ENCODE assay signal across 22 cellular contexts in genomic region chr1:26181586-26182371, GRCh38. TPM values are rescaled to one million over a fixed set of nuclear protein-coding genes. Genes with fewer than 3 reads are reported as not detected.
A peak's percentile ranks its signal among the peaks of the same experiment; 100 is the strongest.
DNase-seq lines count a peak whose midpoint lies in the region; ATAC-seq, FAIRE-seq and TF ChIP-seq lines count a peak whose summit lies in the region.
"Had no signal": no experiment of that assay in that cellular context is flagged by ENCODE, and none has a peak within 500 bp of the region (broad histone marks: within the 10 kb centered on the region; RNA-seq: fewer than 3 reads in every experiment).

No MANE protein-coding gene starts in this region.

- no peaks in the 10 kb centered on the region for H3K4me1 ChIP-seq in IMR-90 (ENCODE audit: control insufficient read depth, insufficient read depth, low read length)
- no peaks in the 10 kb centered on the region for H3K4me1 ChIP-seq in mesendoderm (ENCODE audit: control insufficient read depth, low read depth, low read length)
- H3K4me1 ChIP-seq: BE2C, tibial artery had no signal

- no peak for TF ChIP-seq POLR2A in IMR-90 (IDR thresholded peaks at IDR 0.05; ENCODE audit: low read depth, low read length)

- H2BK5ac ChIP-seq in IMR-90 (ENCODE audit: low read depth, low read length, poor library complexity, severe bottlenecking) (no peak overlapping the region), mesendoderm (ENCODE audit: low read length) (no peak overlapping the region)

- CTCF ChIA-PET in IMR-90 (lab: Yijun Ruan, JAX): interaction anchor here (1.4 kb wide), 1 partner anchor 12 kb away, joined by 4 read pairs; the partner anchor contains the start of gene ZNF593

- H3K27me3 ChIP-seq in IMR-90 (ENCODE audit: control insufficient read depth, insufficient read depth, low read length): peaks cover 3% of the 10 kb centered on the region
- H3K27me3 ChIP-seq in bronchial epithelial cell (ENCODE audit: control insufficient read depth, insufficient read depth, low read length): no peaks in the 10 kb centered on the region
- no peaks in the 10 kb centered on the region for H3K27me3 ChIP-seq in mesendoderm (ENCODE audit: insufficient read depth, low read length, poor library complexity)
- H3K27me3 ChIP-seq: BE2C, tibial artery had no signal

- no peaks in the 10 kb centered on the region for H3K79me2 ChIP-seq in mesendoderm (ENCODE audit: control insufficient read depth, insufficient read depth, low read length)
- H3K79me2 ChIP-seq: parathyroid adenoma had no signal

- H2AK5ac ChIP-seq in IMR-90 (ENCODE audit: low read depth, low read length): no peak overlapping the region
- no peak overlapping the region for H2AK5ac ChIP-seq in mesendoderm (ENCODE audit: low read length)

- ATAC-seq in IMR-90 (ENCODE audit: low read depth): no peak

- intact Hi-C loops in IMR-90 (cut with micrococcal nuclease) (no loop called here), posterior cingulate gyrus (cut with DNase I) (no loop called here)

- H3K79me1 ChIP-seq in IMR-90 (ENCODE audit: low read depth in 1 of 2, low read length in 2 of 2) (no peaks in the 10 kb centered on the region), mesendoderm (ENCODE audit: low read length) (no peaks in the 10 kb centered on the region)

- POLR2A ChIA-PET in IMR-90 (lab: Charles Lee; ENCODE audit: unreplicated experiment): no interaction called here

- H3K56ac ChIP-seq in IMR-90 (ENCODE audit: extremely low read depth, insufficient read depth, low read length) (no peak overlapping the region), mesendoderm (ENCODE audit: low read length) (no peak overlapping the region)

- H3K18ac ChIP-seq in IMR-90 (ENCODE audit: low read depth, low read length) (no peak overlapping the region), mesendoderm (ENCODE audit: low read length) (no peak overlapping the region)

- H3K4me3 ChIP-seq in IMR-90 (ENCODE audit: insufficient read depth, low read depth, low read length) (no peak overlapping the region), bronchial epithelial cell (ENCODE audit: low read depth, low read length) (no peak overlapping the region), mesendoderm (ENCODE audit: low read length) (no peak overlapping the region)
- H3K4me3 ChIP-seq: tibial artery had no signal

- TF ChIP-seq RAD21 in IMR-90 (IDR thresholded peaks at IDR 0.05; ENCODE audit: low read length): no peak

- H2AFZ ChIP-seq in IMR-90 (replicated peaks; ENCODE audit: low read length, poor library complexity): no peak overlapping the region
- H2AFZ ChIP-seq: parathyroid adenoma had no signal

- H3K4me2 ChIP-seq in IMR-90 (ENCODE audit: low read depth, low read length) (no peak overlapping the region), mesendoderm (ENCODE audit: low read length) (no peak overlapping the region)

- H3K14ac ChIP-seq in IMR-90 (replicated peaks; ENCODE audit: low read depth, low read length): no peak overlapping the region

- H2BK15ac ChIP-seq in IMR-90 (ENCODE audit: low read depth, low read length): no peak overlapping the region
- H2BK15ac ChIP-seq in mesendoderm (replicated peaks; ENCODE audit: low read depth): no peak overlapping the region

- H3K9ac ChIP-seq in IMR-90 (ENCODE audit: low read depth, low read length) (no peak overlapping the region), mesendoderm (ENCODE audit: low read length) (no peak overlapping the region)
- H3K9ac ChIP-seq: parathyroid adenoma had no signal

- BruUV-seq in IMR-90 (replicated peaks; lab: Mats Ljungman, UMichigan): no TSS peak

- 20% methylated on average over 4 of the region's 8 CpGs; no CpG with 5 or more reads in 1 of the 2 experiments for WGBS in IMR-90 (ENCODE audit: extremely low coverage in 2 of 2, insufficient read length in 1 of 2), 2 experiments
- WGBS in mesendoderm (ENCODE audit: extremely low coverage, insufficient coverage, low lambda C conversion rate): no CpG with 5 or more reads among the region's 8 CpGs

- no peaks in the 10 kb centered on the region for H3K9me1 ChIP-seq in IMR-90 (ENCODE audit: insufficient read depth, low read length)

- no peaks in the 10 kb centered on the region for H3K9me3 ChIP-seq in IMR-90 (ENCODE audit: control insufficient read depth, insufficient read depth, low read length)
- H3K9me3 ChIP-seq: BE2C, tibial artery had no signal

- H4K91ac ChIP-seq in IMR-90 (ENCODE audit: insufficient read depth, low read depth, low read length): no peak overlapping the region

- in situ Hi-C loops in IMR-90 (cut with MboI; ENCODE audit: low sequenced_read_pairs): no loop called here

- no peak overlapping the region for H3K4ac ChIP-seq in IMR-90 (ENCODE audit: low read depth, low read length)
- H3K4ac ChIP-seq in mesendoderm (ENCODE audit: low read depth, low read length): no peak overlapping the region

- H3K23ac ChIP-seq in IMR-90 (ENCODE audit: low read depth, low read length) (no peak overlapping the region), mesendoderm (ENCODE audit: low read length) (no peak overlapping the region)

- no peak overlapping the region for H2AK9ac ChIP-seq in IMR-90 (replicated peaks; ENCODE audit: low read depth, low read length, poor library complexity)

- H3K27ac ChIP-seq in IMR-90 (ENCODE audit: insufficient read depth, low read length) (no peak overlapping the region), mesendoderm (ENCODE audit: low read depth, low read length) (no peak overlapping the region)
- H3K27ac ChIP-seq: parathyroid adenoma, tibial artery had no signal

- peak; percentile 32 for DNase-seq in Daoy (ENCODE audit: low read depth)
- peak; percentile 13 for DNase-seq in IMR-90
- peak; percentile 98 for DNase-seq in bronchial epithelial cell (ENCODE audit: low read depth)
- peak; percentile 42 for DNase-seq in myocyte (ENCODE audit: low read depth)
- no peak for DNase-seq in posterior cingulate gyrus
- no peak for DNase-seq in NCI-H1092 treated with DMSO at 0.1 percent for 48 hours (lab: John Stamatoyannopoulos, UW)
- no peak for DNase-seq in stimulated activated CD4-positive, alpha-beta T cell treated with anti-CD3 and anti-CD28 coated beads, Interleukin-2, amount 100 ng/mL, for 24 hours
- DNase-seq in mesendoderm: no peak
- DNase-seq: activated CD4-positive, alpha-beta T cell treated with anti-CD3 and anti-CD28 coated beads for 48 hours; BE2C; central memory CD4-positive, alpha-beta T cell; effector CD8-positive, alpha-beta T cell; GDM1; NCI-H187 treated with DMSO at 0.1 percent for 48 hours; NCI-H524 treated with DMSO at 0.1 percent for 48 hours; OCI-M1; small intestine; tibial artery had no signal

- no peak overlapping the region for H2BK20ac ChIP-seq in IMR-90 (ENCODE audit: low read depth, low read length)

- H4K8ac ChIP-seq in IMR-90 (ENCODE audit: low read depth in 2 of 2, low read length in 2 of 2) (no peak overlapping the region), mesendoderm (ENCODE audit: low read depth, low read length) (no peak overlapping the region)

- H4K20me1 ChIP-seq in IMR-90 (ENCODE audit: insufficient read depth, low read length): no peaks in the 10 kb centered on the region

- H4K5ac ChIP-seq in IMR-90 (ENCODE audit: low read depth, low read length) (no peak overlapping the region), mesendoderm (ENCODE audit: low read length) (no peak overlapping the region)

- TF ChIP-seq CTCF in IMR-90 (conservative IDR thresholded peaks at IDR 0.05; ENCODE audit: low read depth, low read length) (no peak), bronchial epithelial cell (IDR thresholded peaks at IDR 0.05; ENCODE audit: insufficient read depth, low read length, severe bottlenecking) (no peak)

- H2BK120ac ChIP-seq in IMR-90 (ENCODE audit: low read depth, low read length) (no peak overlapping the region), mesendoderm (ENCODE audit: low read depth, low read length) (no peak overlapping the region)

- dilution Hi-C loops in IMR-90 (cut with HindIII; ENCODE audit: low sequenced_read_pairs, unreplicated experiment): no loop called here

- FAIRE-seq in bronchial epithelial cell (lab: Jason Lieb, UNC): peak; percentile 89
- FAIRE-seq: GM12891, small intestine had no signal

- H3K36me3 ChIP-seq in IMR-90 (ENCODE audit: control insufficient read depth, insufficient read depth, low read length) (no peaks in the 10 kb centered on the region), bronchial epithelial cell (ENCODE audit: control insufficient read depth, insufficient read depth, low read length) (peaks cover 34% of the 10 kb centered on the region), mesendoderm (ENCODE audit: control insufficient read depth, insufficient read depth, low read length) (no peaks in the 10 kb centered on the region)
- H3K36me3 ChIP-seq: BE2C had no signal

RNA-seq across cellular contexts. Expression of gene CNKSR1, which starts 4.5 kb away (rescaled TPM):
- total RNA-seq in Daoy (2014; rRNA removed; shearing (Covaris generic)): 1.3 TPM in 2 replicates
- total RNA-seq in IMR-90 (2012; rRNA removed): 0.28 TPM in 1 of 2 replicates, not detected in the other
- polyA plus RNA-seq in IMR-90 (2012; rRNA removed): 0.30 and 0.43 TPM in 2 replicates
- 0.24 and 1.2 TPM in 2 replicates for polyA plus RNA-seq in IMR-90 (2012; cell fraction: cytosol; rRNA removed)
- polyA plus RNA-seq in IMR-90 (2012; cell fraction: nucleus; rRNA removed; ENCODE audit: low replicate concordance): 3.8 and 5.8 TPM in 2 replicates
- 11.8 and 15.8 TPM in 2 replicates for total RNA-seq in bronchial epithelial cell
- 0.36 and 0.62 TPM in 2 replicates for total RNA-seq in myocyte
- 0.77 TPM for polyA plus RNA-seq in myocyte (2012)
- polyA plus RNA-seq in mesendoderm (2013, experiment 1 of 2): 8.5 TPM
- 8.5 TPM for polyA plus RNA-seq in mesendoderm (2013, experiment 2 of 2)
- total RNA-seq: fibroblast of villous mesenchyme had no signal

RNA-seq across cellular contexts. Expression of gene CATSPER4, which starts 8.6 kb away (rescaled TPM):
- not detected in 2 replicates for total RNA-seq in Daoy (2014; rRNA removed; shearing (Covaris generic))
- total RNA-seq in IMR-90 (2012; rRNA removed) (not detected in 2 replicates), bronchial epithelial cell (under 0.01 TPM in 2 replicates), myocyte (not detected in 2 replicates)
- polyA plus RNA-seq in IMR-90 (2012; rRNA removed): not detected in 2 replicates
- not detected in 2 replicates for polyA plus RNA-seq in IMR-90 (2012; cell fraction: cytosol; rRNA removed)
- polyA plus RNA-seq in IMR-90 (2012; cell fraction: nucleus; rRNA removed; ENCODE audit: low replicate concordance): not detected in 2 replicates
- not detected for polyA plus RNA-seq in myocyte (2012)
- polyA plus RNA-seq in mesendoderm (2013, experiment 1 of 2): 0.18 TPM
- 0.18 TPM for polyA plus RNA-seq in mesendoderm (2013, experiment 2 of 2)
- total RNA-seq: fibroblast of villous mesenchyme, liver had no signal
- polyA plus RNA-seq: liver, small intestine had no signal

RNA-seq across cellular contexts. Expression of gene ZNF593OS, which starts 10.1 kb away (rescaled TPM):
- total RNA-seq in Daoy (2014; rRNA removed; shearing (Covaris generic)): not detected in 2 replicates
- total RNA-seq in IMR-90 (2012; rRNA removed) (not detected in 2 replicates), bronchial epithelial cell (not detected in 2 replicates), myocyte (not detected in 2 replicates)
- polyA plus RNA-seq in IMR-90 (2012; rRNA removed): not detected in 2 replicates
- polyA plus RNA-seq in IMR-90 (2012; cell fraction: cytosol; rRNA removed): not detected in 2 replicates
- 0.14 TPM in 1 of 2 replicates, not detected in the other for polyA plus RNA-seq in IMR-90 (2012; cell fraction: nucleus; rRNA removed; ENCODE audit: low replicate concordance)
- polyA plus RNA-seq in myocyte (2012): 0.53 TPM
- polyA plus RNA-seq in mesendoderm (2013, experiment 1 of 2): not detected
- polyA plus RNA-seq in mesendoderm (2013, experiment 2 of 2): not detected
- total RNA-seq: fibroblast of villous mesenchyme, liver had no signal

RNA-seq across cellular contexts. Expression of gene ZNF593, which starts 12.1 kb away (rescaled TPM):
- 14.5 and 39.7 TPM in 2 replicates for total RNA-seq in Daoy (2014; rRNA removed; shearing (Covaris generic))
- 22.2 and 22.8 TPM in 2 replicates for total RNA-seq in IMR-90 (2012; rRNA removed)
- polyA plus RNA-seq in IMR-90 (2012; rRNA removed): 57.7 and 78.6 TPM in 2 replicates
- 79.2 and 84.3 TPM in 2 replicates for polyA plus RNA-seq in IMR-90 (2012; cell fraction: cytosol; rRNA removed)
- 27.4 and 38.4 TPM in 2 replicates for polyA plus RNA-seq in IMR-90 (2012; cell fraction: nucleus; rRNA removed; ENCODE audit: low replicate concordance)
- total RNA-seq in bronchial epithelial cell: 53.0 and 66.9 TPM in 2 replicates
- 25.6 and 27.8 TPM in 2 replicates for total RNA-seq in myocyte
- 47.6 TPM for polyA plus RNA-seq in myocyte (2012)
- polyA plus RNA-seq in mesendoderm (2013, experiment 1 of 2): 64.2 TPM
- polyA plus RNA-seq in mesendoderm (2013, experiment 2 of 2): 64.2 TPM

RNA-seq across cellular contexts. Expression of gene C1orf232, which starts 13.0 kb away (rescaled TPM):
- not detected in 2 replicates for total RNA-seq in Daoy (2014; rRNA removed; shearing (Covaris generic))
- total RNA-seq in IMR-90 (2012; rRNA removed) (not detected in 2 replicates), bronchial epithelial cell (not detected in 2 replicates), myocyte (not detected in 2 replicates)
- not detected in 2 replicates for polyA plus RNA-seq in IMR-90 (2012; rRNA removed)
- not detected in 2 replicates for polyA plus RNA-seq in IMR-90 (2012; cell fraction: cytosol; rRNA removed)
- polyA plus RNA-seq in IMR-90 (2012; cell fraction: nucleus; rRNA removed; ENCODE audit: low replicate concordance): not detected in 2 replicates
- polyA plus RNA-seq in myocyte (2012): not detected
- not detected for polyA plus RNA-seq in mesendoderm (2013, experiment 1 of 2)
- not detected for polyA plus RNA-seq in mesendoderm (2013, experiment 2 of 2)
- total RNA-seq: fibroblast of villous mesenchyme, liver had no signal
- polyA plus RNA-seq: liver, small intestine had no signal

Comparison
In these comparisons a context has a peak if more than half of its experiments do, and no peak if none do; other contexts are left out.
1. DNase-seq: peak in Daoy (single experiment), IMR-90 (single experiment), bronchial epithelial cell (single experiment) and myocyte (single experiment); none in posterior cingulate gyrus (0 of 10), NCI-H1092 treated with DMSO at 0.1 percent for 48 hours (single experiment), stimulated activated CD4-positive, alpha-beta T cell treated with anti-CD3 and anti-CD28 coated beads, Interleukin-2, amount 100 ng/mL, for 24 hours (0 of 2) and mesendoderm (single experiment).